1 cellular context compared by ENCODE assay signal in the genomic region with DNA sequence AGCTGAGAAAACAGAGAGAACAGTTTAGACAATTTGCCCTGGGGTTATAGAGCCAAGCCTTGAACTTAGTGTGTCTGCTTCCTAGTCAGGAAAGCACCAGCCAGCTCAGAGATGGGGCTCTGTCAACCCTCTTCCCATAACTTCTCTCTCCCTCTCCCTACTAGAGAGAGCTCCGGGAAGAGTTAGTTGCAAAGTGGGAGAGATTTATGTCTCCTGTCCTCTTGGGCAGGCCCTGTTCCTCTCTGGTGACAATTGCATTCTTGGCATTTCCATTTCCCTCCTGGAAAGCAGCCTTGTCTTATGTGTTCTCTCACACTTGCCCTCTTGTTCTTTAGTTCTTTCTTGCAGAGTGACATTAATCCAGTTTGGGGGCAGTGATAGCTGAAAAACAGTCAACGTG.
TF ChIP-seq lines count a peak whose summit lies in the region.

No MANE protein-coding gene starts in this region.

TF ChIP-seq in H1, 55 proteins besides CTCF, POLR2A, EP300 and RAD21 (continued from another document):
- TF ChIP-seq, protein P1, sequence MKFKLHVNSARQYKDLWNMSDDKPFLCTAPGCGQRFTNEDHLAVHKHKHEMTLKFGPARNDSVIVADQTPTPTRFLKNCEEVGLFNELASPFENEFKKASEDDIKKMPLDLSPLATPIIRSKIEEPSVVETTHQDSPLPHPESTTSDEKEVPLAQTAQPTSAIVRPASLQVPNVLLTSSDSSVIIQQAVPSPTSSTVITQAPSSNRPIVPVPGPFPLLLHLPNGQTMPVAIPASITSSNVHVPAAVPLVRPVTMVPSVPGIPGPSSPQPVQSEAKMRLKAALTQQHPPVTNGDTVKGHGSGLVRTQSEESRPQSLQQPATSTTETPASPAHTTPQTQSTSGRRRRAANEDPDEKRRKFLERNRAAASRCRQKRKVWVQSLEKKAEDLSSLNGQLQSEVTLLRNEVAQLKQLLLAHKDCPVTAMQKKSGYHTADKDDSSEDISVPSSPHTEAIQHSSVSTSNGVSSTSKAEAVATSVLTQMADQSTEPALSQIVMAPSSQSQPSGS (IDR thresholded peaks at IDR 0.05; ENCODE audit: low read length), result no peak
- TF ChIP-seq SP1 (IDR thresholded peaks at IDR 0.05; ENCODE audit: low read depth, low read length) (no peak), TCF12 (IDR thresholded peaks at IDR 0.05; ENCODE audit: low read depth, low read length) (no peak), CHD1 (IDR thresholded peaks at IDR 0.05; ENCODE audit: low read depth, low read length) (no peak), SRF (IDR thresholded peaks at IDR 0.05; ENCODE audit: low read depth, low read length) (no peak), TAF1 (IDR thresholded peaks at IDR 0.05; ENCODE audit: low read depth, low read length) (no peak), NRF1 (IDR thresholded peaks at IDR 0.05; ENCODE audit: low read depth, low read length) (no peak), TBP (IDR thresholded peaks at IDR 0.05; ENCODE audit: low read depth, low read length) (no peak)
